ENCODE assay signal across 8 cellular contexts in the genomic region with DNA sequence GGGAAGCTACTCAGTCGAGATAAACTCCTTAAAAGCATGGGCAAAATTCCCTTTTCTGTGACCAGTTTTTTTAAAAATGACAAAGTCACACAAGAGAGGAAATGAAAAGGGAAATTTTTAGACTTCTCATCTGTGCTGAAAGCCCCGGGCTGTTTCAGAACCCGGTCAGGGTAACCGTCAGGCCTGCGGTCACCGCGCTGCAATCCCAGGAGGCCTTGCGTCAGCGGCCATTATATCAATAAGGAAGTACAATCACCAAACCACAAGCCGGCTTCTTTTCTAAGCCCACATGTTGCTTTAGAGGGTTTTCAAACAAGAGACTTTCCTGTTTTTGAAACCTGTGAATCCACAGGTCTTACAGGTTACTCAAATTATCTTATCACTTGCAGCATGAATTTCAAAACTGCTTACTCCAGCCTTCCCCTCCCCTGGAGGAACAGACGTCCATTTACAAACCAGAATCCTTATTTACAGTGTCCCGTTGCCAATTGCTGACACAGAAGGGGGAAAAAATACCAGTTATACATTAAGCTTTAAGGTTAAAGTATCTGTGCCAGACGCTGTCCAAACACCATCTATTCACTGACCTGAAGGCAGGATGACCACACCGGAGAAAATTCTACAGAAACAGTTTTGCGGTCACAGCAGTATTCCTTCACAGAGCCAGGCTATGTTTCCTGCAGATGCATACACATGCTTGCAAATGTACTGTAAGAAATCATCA.
DNase-seq lines count a peak whose midpoint lies in the region; ATAC-seq and TF ChIP-seq lines count a peak whose summit lies in the region.

No MANE protein-coding gene starts in this region.

- POLR2A ChIA-PET in PC-3 (lab: Charles Lee; ENCODE audit: unreplicated experiment) = interaction anchor here (0.6 to 1.2 kb wide), 6 partner anchors 16 to 110 kb away, joined by 3 to 9 read pairs (median 4); no protein-coding TSS in a partner anchor

- H3K4me3 ChIP-seq in PC-3 (ENCODE audit: low read length) (peak overlapping the region; percentile 41; the same call in 1 of the 2 replicates), rectal smooth muscle tissue (ENCODE audit: low read length) (peak overlapping the region; percentile 14), uterus (no peak overlapping the region), H7 (ENCODE audit: insufficient read depth, low read depth, low read length) (no peak overlapping the region)

- no peaks in the 10 kb centered on the region for H4K20me1 ChIP-seq in PC-3 (ENCODE audit: low read length)

- peak overlapping the region; percentile 20; the same call in 1 of the 2 replicates for H2AFZ ChIP-seq in PC-3 (ENCODE audit: low read length)

- ATAC-seq in GM18517 (IDR thresholded peaks at IDR 0.05; ENCODE audit: unreplicated experiment) (peak; percentile 89), HG03025 (IDR thresholded peaks at IDR 0.05; ENCODE audit: low FRiP score, unreplicated experiment) (peak; percentile 77), PC-3 (peak; percentile 50)

- H3K36me3 ChIP-seq in PC-3 (ENCODE audit: low read depth, low read length) (no peaks in the 10 kb centered on the region), rectal smooth muscle tissue (ENCODE audit: control insufficient read depth, insufficient read depth, low read length) (no peaks in the 10 kb centered on the region), uterus (no peaks in the 10 kb centered on the region), H7 (replicated peaks; ENCODE audit: control insufficient read depth, insufficient read depth, low read length) (no peaks in the 10 kb centered on the region)

- no TSS peak for BruUV-seq in PC-3 (replicated peaks; lab: Mats Ljungman, UMichigan)

- TF ChIP-seq CTCF in PC-3 (conservative IDR thresholded peaks at IDR 0.05; ENCODE audit: low read depth, low read length) (no peak), uterus (IDR thresholded peaks at IDR 0.05) (no peak)

- intact Hi-C loops in PC-3 (cut with micrococcal nuclease) (loop anchor here (2.0 to 5.0 kb wide), 4 partner anchors 37 to 353 kb away; a partner anchor contains a TSS), uterus (cut with DNase I; ENCODE audit: low total_unique reads) (no loop called here)

- CTCF ChIA-PET in PC-3 (lab: Charles Lee) = no interaction called here

- no peak for TF ChIP-seq POLR2A in uterus (IDR thresholded peaks at IDR 0.05)

- DNase-seq in PC-3 (peak; percentile 87), activated T-helper 1 cell treated with Interleukin-2 at 50 U/mL for 16 hours (ENCODE audit: low read depth) (peak; percentile 69), fibroblast of the conjunctiva (ENCODE audit: low read depth) (peak; percentile 46), uterus (peak in 1 of 2 donors; percentile 56), H7 (no peak)

- H3K4me1 ChIP-seq in PC-3 (ENCODE audit: insufficient read depth, low read length) = peaks cover 67% of the 10 kb centered on the region
- H3K4me1 ChIP-seq in rectal smooth muscle tissue (ENCODE audit: control insufficient read depth, insufficient read depth, low read length) = peaks cover 33% of the 10 kb centered on the region
- peaks cover 0 to 7% of the 10 kb centered on the region in 2 donors for H3K4me1 ChIP-seq in uterus

- no peaks in the 10 kb centered on the region for H3K79me2 ChIP-seq in PC-3 (ENCODE audit: low read length)

- H3K9me2 ChIP-seq in PC-3 (replicated peaks; ENCODE audit: low read length) = no peaks in the 10 kb centered on the region

- H3K27ac ChIP-seq in PC-3 (ENCODE audit: low read length) = peak overlapping the region; percentile 100
- peak overlapping the region; percentile 75 for H3K27ac ChIP-seq in rectal smooth muscle tissue (ENCODE audit: low read depth, low read length)
- H3K27ac ChIP-seq in uterus = peak overlapping the region; percentile 78 to 89

- H3K27me3 ChIP-seq in PC-3 (ENCODE audit: low read length) = no peaks in the 10 kb centered on the region
- H3K27me3 ChIP-seq in rectal smooth muscle tissue (ENCODE audit: control insufficient read depth, insufficient read depth, low read length) = no peaks in the 10 kb centered on the region
- no peaks in the 10 kb centered on the region for H3K27me3 ChIP-seq in uterus
- H3K27me3 ChIP-seq in H7 (ENCODE audit: control insufficient read depth, insufficient read depth, low read length) = no peaks in the 10 kb centered on the region

- peak overlapping the region; percentile 95 for H3K9ac ChIP-seq in PC-3 (ENCODE audit: low read length)
- H3K9ac ChIP-seq in rectal smooth muscle tissue (ENCODE audit: low read length) = no peak overlapping the region

- peaks cover 9% of the 10 kb centered on the region for H3F3A ChIP-seq in PC-3 (ENCODE audit: low read length, unreplicated experiment)

- H3K9me3 ChIP-seq in PC-3 (ENCODE audit: low read length) (no peaks in the 10 kb centered on the region), uterus (no peaks in the 10 kb centered on the region)

- peak overlapping the region; percentile 80 for H3K4me2 ChIP-seq in PC-3 (ENCODE audit: low read length)

Comparison
In these comparisons a context has a peak if more than half of its experiments do, and no peak if none do; other contexts are left out.
1. H3K4me3 ChIP-seq: peak in PC-3 (single experiment) and rectal smooth muscle tissue (single experiment); none in uterus (0 of 2) and H7 (single experiment).
2. Peak in every context shown above with its lines, with median percentiles within 50 percentile points of each other: ATAC-seq and H3K27ac ChIP-seq.